ENCODE assay signal across 1 cellular context in genomic region chr3:49806838-49807237, GRCh38.
TF ChIP-seq lines count a peak whose summit lies in the region.

No MANE protein-coding gene starts in this region.

TF ChIP-seq in GM23338, 12 proteins besides CTCF, POLR2A, EP300 and RAD21:
- TF ChIP-seq, protein P1, sequence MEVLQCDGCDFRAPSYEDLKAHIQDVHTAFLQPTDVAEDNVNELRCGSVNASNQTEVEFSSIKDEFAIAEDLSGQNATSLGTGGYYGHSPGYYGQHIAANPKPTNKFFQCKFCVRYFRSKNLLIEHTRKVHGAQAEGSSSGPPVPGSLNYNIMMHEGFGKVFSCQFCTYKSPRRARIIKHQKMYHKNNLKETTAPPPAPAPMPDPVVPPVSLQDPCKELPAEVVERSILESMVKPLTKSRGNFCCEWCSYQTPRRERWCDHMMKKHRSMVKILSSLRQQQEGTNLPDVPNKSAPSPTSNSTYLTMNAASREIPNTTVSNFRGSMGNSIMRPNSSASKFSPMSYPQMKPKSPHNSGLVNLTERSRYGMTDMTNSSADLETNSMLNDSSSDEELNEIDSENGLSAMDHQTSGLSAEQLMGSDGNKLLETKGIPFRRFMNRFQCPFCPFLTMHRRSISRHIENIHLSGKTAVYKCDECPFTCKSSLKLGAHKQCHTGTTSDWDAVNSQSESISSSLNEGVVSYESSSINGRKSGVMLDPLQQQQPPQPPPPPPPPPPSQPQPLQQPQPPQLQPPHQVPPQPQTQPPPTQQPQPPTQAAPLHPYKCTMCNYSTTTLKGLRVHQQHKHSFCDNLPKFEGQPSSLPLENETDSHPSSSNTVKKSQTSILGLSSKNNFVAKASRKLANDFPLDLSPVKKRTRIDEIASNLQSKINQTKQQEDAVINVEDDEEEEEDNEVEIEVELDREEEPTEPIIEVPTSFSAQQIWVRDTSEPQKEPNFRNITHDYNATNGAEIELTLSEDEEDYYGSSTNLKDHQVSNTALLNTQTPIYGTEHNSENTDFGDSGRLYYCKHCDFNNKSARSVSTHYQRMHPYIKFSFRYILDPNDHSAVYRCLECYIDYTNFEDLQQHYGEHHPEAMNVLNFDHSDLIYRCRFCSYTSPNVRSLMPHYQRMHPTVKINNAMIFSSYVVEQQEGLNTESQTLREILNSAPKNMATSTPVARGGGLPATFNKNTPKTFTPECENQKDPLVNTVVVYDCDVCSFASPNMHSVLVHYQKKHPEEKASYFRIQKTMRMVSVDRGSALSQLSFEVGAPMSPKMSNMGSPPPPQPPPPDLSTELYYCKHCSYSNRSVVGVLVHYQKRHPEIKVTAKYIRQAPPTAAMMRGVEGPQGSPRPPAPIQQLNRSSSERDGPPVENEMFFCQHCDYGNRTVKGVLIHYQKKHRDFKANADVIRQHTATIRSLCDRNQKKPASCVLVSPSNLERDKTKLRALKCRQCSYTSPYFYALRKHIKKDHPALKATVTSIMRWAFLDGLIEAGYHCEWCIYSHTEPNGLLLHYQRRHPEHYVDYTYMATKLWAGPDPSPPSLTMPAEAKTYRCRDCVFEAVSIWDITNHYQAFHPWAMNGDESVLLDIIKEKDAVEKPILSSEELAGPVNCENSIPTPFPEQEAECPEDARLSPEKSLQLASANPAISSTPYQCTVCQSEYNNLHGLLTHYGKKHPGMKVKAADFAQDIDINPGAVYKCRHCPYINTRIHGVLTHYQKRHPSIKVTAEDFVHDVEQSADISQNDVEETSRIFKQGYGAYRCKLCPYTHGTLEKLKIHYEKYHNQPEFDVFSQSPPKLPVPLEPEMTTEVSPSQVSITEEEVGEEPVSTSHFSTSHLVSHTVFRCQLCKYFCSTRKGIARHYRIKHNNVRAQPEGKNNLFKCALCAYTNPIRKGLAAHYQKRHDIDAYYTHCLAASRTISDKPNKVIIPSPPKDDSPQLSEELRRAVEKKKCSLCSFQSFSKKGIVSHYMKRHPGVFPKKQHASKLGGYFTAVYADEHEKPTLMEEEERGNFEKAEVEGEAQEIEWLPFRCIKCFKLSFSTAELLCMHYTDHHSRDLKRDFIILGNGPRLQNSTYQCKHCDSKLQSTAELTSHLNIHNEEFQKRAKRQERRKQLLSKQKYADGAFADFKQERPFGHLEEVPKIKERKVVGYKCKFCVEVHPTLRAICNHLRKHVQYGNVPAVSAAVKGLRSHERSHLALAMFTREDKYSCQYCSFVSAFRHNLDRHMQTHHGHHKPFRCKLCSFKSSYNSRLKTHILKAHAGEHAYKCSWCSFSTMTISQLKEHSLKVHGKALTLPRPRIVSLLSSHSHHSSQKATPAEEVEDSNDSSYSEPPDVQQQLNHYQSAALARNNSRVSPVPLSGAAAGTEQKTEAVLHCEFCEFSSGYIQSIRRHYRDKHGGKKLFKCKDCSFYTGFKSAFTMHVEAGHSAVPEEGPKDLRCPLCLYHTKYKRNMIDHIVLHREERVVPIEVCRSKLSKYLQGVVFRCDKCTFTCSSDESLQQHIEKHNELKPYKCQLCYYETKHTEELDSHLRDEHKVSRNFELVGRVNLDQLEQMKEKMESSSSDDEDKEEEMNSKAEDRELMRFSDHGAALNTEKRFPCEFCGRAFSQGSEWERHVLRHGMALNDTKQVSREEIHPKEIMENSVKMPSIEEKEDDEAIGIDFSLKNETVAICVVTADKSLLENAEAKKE (CRISPR knock-in tag; IDR thresholded peaks at IDR 0.05): no peak
- TF ChIP-seq ETS1 (IDR thresholded peaks at IDR 0.05) (no peak), STAT1 (IDR thresholded peaks at IDR 0.05; ENCODE audit: unreplicated experiment) (no peak), EZH2phosphoT487 (IDR thresholded peaks at IDR 0.05; ENCODE audit: unreplicated experiment) (no peak), CREB1 (CRISPR knock-in tag; IDR thresholded peaks at IDR 0.05; ENCODE audit: low read depth) (no peak), ZNF331 (CRISPR knock-in tag; IDR thresholded peaks at IDR 0.05; ENCODE audit: low read depth) (no peak), REST (IDR thresholded peaks at IDR 0.05; ENCODE audit: unreplicated experiment) (no peak), EZH2 (IDR thresholded peaks at IDR 0.05; ENCODE audit: low read depth, unreplicated experiment) (no peak), JUNB (IDR thresholded peaks at IDR 0.05; ENCODE audit: unreplicated experiment) (no peak), NANOG (IDR thresholded peaks at IDR 0.05; ENCODE audit: borderline replicate concordance) (no peak), ZNF114 (CRISPR knock-in tag; IDR thresholded peaks at IDR 0.05) (no peak), POLR2AphosphoS5 (IDR thresholded peaks at IDR 0.05; ENCODE audit: low read depth) (no peak)
TF ChIP-seq in GM23338: peak in this region for 0.
